Comparison of ENCODE assay signal across 2 cellular contexts in the genomic region with DNA sequence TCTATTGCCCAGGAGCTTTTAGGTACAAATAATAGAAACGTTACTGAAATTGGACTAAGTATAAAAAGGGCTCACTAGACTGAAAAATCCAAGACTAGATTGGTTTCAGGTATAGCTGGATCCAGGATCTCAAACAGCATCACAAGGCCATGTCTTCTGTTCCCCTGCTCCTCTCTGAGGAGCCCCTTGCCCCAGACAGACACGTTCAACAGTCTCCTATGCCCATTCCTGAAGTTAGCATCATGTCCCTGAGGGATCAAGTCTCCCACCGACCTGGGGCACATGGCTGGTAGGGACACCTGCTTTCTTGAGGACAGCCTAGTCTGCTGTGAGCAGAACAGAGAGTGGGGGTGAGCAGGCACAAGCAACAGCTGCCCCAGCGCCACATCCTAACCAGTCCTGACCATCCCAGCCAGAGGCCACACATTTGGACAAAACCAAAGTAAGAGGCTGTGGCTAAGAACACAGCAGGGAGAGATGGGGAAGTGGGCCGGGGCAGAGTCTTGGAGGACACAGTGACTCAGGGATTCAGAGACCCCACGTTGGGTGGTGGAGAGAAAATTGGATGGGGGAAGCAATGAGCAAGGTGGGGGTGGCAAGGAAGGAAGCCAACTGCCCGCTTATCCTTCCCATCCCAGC.
A peak's percentile ranks its signal among the peaks of the same experiment; 100 is the strongest.
TF ChIP-seq lines count a peak whose summit lies in the region.

No MANE protein-coding gene starts in this region.

TF ChIP-seq in HepG2, 621 proteins besides CTCF, POLR2A, EP300 and RAD21:
- TF ChIP-seq SOX6 (IDR thresholded peaks at IDR 0.05) (no peak), SOX6 (CRISPR knock-in tag; IDR thresholded peaks at IDR 0.05) (no peak), ZNF329 (CRISPR knock-in tag; IDR thresholded peaks at IDR 0.05; ENCODE audit: low read depth) (peak; percentile 86; the same call in 1 of the 2 replicates)
TF ChIP-seq in HepG2: peak in this region for 1.

TF ChIP-seq in SK-N-SH treated with all-trans-retinoic acid at 6 μM for 48 hours, 23 proteins besides CTCF, POLR2A, EP300 and RAD21:
- TF ChIP-seq ZFP30 (CRISPR knock-in tag; IDR thresholded peaks at IDR 0.05), result no peak
- no peak for TF ChIP-seq GLIS3 (CRISPR knock-in tag; IDR thresholded peaks at IDR 0.05)
- no peak for TF ChIP-seq ISL1 (CRISPR knock-in tag; IDR thresholded peaks at IDR 0.05)
- TF ChIP-seq ZNF8 (CRISPR knock-in tag; IDR thresholded peaks at IDR 0.05), result no peak
- no peak for TF ChIP-seq OSR1 (CRISPR knock-in tag; IDR thresholded peaks at IDR 0.05)
- TF ChIP-seq CSDC2 (CRISPR knock-in tag; IDR thresholded peaks at IDR 0.05), result no peak
- TF ChIP-seq, protein P1, sequence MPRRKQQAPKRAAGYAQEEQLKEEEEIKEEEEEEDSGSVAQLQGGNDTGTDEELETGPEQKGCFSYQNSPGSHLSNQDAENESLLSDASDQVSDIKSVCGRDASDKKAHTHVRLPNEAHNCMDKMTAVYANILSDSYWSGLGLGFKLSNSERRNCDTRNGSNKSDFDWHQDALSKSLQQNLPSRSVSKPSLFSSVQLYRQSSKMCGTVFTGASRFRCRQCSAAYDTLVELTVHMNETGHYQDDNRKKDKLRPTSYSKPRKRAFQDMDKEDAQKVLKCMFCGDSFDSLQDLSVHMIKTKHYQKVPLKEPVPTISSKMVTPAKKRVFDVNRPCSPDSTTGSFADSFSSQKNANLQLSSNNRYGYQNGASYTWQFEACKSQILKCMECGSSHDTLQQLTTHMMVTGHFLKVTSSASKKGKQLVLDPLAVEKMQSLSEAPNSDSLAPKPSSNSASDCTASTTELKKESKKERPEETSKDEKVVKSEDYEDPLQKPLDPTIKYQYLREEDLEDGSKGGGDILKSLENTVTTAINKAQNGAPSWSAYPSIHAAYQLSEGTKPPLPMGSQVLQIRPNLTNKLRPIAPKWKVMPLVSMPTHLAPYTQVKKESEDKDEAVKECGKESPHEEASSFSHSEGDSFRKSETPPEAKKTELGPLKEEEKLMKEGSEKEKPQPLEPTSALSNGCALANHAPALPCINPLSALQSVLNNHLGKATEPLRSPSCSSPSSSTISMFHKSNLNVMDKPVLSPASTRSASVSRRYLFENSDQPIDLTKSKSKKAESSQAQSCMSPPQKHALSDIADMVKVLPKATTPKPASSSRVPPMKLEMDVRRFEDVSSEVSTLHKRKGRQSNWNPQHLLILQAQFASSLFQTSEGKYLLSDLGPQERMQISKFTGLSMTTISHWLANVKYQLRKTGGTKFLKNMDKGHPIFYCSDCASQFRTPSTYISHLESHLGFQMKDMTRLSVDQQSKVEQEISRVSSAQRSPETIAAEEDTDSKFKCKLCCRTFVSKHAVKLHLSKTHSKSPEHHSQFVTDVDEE (CRISPR knock-in tag; IDR thresholded peaks at IDR 0.05), result no peak
- TF ChIP-seq, protein P2, sequence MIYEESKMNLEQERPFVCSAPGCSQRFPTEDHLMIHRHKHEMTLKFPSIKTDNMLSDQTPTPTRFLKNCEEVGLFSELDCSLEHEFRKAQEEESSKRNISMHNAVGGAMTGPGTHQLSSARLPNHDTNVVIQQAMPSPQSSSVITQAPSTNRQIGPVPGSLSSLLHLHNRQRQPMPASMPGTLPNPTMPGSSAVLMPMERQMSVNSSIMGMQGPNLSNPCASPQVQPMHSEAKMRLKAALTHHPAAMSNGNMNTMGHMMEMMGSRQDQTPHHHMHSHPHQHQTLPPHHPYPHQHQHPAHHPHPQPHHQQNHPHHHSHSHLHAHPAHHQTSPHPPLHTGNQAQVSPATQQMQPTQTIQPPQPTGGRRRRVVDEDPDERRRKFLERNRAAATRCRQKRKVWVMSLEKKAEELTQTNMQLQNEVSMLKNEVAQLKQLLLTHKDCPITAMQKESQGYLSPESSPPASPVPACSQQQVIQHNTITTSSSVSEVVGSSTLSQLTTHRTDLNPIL (CRISPR knock-in tag; IDR thresholded peaks at IDR 0.05; ENCODE audit: low read depth), result no peak
- TF ChIP-seq, protein P3, sequence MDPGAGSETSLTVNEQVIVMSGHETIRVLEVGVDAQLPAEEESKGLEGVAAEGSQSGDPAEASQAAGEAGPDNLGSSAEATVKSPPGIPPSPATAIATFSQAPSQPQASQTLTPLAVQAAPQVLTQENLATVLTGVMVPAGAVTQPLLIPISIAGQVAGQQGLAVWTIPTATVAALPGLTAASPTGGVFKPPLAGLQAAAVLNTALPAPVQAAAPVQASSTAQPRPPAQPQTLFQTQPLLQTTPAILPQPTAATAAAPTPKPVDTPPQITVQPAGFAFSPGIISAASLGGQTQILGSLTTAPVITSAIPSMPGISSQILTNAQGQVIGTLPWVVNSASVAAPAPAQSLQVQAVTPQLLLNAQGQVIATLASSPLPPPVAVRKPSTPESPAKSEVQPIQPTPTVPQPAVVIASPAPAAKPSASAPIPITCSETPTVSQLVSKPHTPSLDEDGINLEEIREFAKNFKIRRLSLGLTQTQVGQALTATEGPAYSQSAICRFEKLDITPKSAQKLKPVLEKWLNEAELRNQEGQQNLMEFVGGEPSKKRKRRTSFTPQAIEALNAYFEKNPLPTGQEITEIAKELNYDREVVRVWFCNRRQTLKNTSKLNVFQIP (CRISPR knock-in tag; IDR thresholded peaks at IDR 0.05; ENCODE audit: borderline replicate concordance, low read depth), result no peak
